In genomic region chr14:92539875-92540274, GRCh38 we compare ENCODE assay signal across 12 cellular contexts. TPM values are rescaled to one million over a fixed set of nuclear protein-coding genes. Genes with fewer than 3 reads are reported as not detected.
A peak's percentile ranks its signal among the peaks of the same experiment; 100 is the strongest.
DNase-seq lines count a peak whose midpoint lies in the region; ATAC-seq and TF ChIP-seq lines count a peak whose summit lies in the region.
"Had no signal": no experiment of that assay in that cellular context is flagged by ENCODE, and none has a peak within 500 bp of the region (broad histone marks: within the 10 kb centered on the region; RNA-seq: fewer than 3 reads in every experiment).

No MANE protein-coding gene starts in this region.

- no peak overlapping the region for H3K4me2 ChIP-seq in neuronal stem cell (ENCODE audit: insufficient read depth, low read length, poor library complexity, severe bottlenecking)

- no peak overlapping the region for H3K4me3 Mint-ChIP-seq in activated naive CD4-positive, alpha-beta T cell treated with anti-CD3 and anti-CD28 coated beads, Interleukin-2, amount 10 ng/mL, durations not matched to agents 7 days and 5 days
- H3K4me3 Mint-ChIP-seq: mesothelial cell of epicardium had no signal

- H3K18ac ChIP-seq in neuronal stem cell (ENCODE audit: low read length) = peak overlapping the region; percentile 62

- H2AK5ac ChIP-seq in neuronal stem cell (ENCODE audit: low read depth, low read length) = peak overlapping the region; percentile 60

- H3K27ac Mint-ChIP-seq in activated naive CD4-positive, alpha-beta T cell treated with anti-CD3 and anti-CD28 coated beads, Interleukin-2, amount 50 U/mL, for 72 hours = peak overlapping the region in 1 of 2 donors; percentile 49
- H3K27ac Mint-ChIP-seq in activated naive CD4-positive, alpha-beta T cell treated with anti-CD3 and anti-CD28 coated beads, Interleukin-2, amount 10 ng/mL, durations not matched to agents 7 days and 5 days = no peak overlapping the region

- H4K8ac ChIP-seq in neuronal stem cell (ENCODE audit: low read depth, low read length) = no peak overlapping the region

- no peak overlapping the region for H2AFZ ChIP-seq in neuronal stem cell (ENCODE audit: low read length)

- H3K27me3 ChIP-seq in neuronal stem cell (ENCODE audit: control insufficient read depth in 3 of 3, insufficient read depth in 3 of 3, low read depth in 1 of 3, low read length in 3 of 3) (no peaks in the 10 kb centered on the region), vagina (no peaks in the 10 kb centered on the region)

- no peak overlapping the region for H2BK12ac ChIP-seq in neuronal stem cell (ENCODE audit: low read length)

- no peak overlapping the region for H2BK120ac ChIP-seq in neuronal stem cell (ENCODE audit: low read depth, low read length)

- ATAC-seq in activated naive CD4-positive, alpha-beta T cell treated with anti-CD3 and anti-CD28 coated beads, Interleukin-2, amount 50 U/mL, for 72 hours = peak; percentile 39 to 88
- ATAC-seq in esophagus mucosa (peak; percentile 9), GM18517 (IDR thresholded peaks at IDR 0.05; ENCODE audit: unreplicated experiment) (no peak)

- H3K23ac ChIP-seq in neuronal stem cell (ENCODE audit: low read depth, low read length, poor library complexity) = no peak overlapping the region

- H3K4me1 ChIP-seq in neuronal stem cell (ENCODE audit: control insufficient read depth in 2 of 2, insufficient read depth in 1 of 2, low read depth in 1 of 2, low read length in 2 of 2) (peaks cover 1 to 8% of the 10 kb centered on the region in 2 donors), vagina (peaks cover 42% of the 10 kb centered on the region)

- no peaks in the 10 kb centered on the region for H3K79me1 ChIP-seq in neuronal stem cell (ENCODE audit: low read depth, low read length)

- no peak for DNase-seq in activated naive CD4-positive, alpha-beta T cell treated with anti-CD3 and anti-CD28 coated beads, Interleukin-2, amount 50 U/mL, for 72 hours (ENCODE audit: low spot score in 2 of 2)
- no peak for DNase-seq in activated naive CD4-positive, alpha-beta T cell treated with anti-CD3 and anti-CD28 coated beads, Interleukin-2, amount 10 ng/mL, durations not matched to agents 7 days and 5 days
- DNase-seq in neuronal stem cell (ENCODE audit: low spot score) = no peak
- DNase-seq in vagina (ENCODE audit: extremely low spot score in 2 of 2) = no peak
- no peak for DNase-seq in NCI-H510A (lab: John Stamatoyannopoulos, UW)
- DNase-seq in HPDE6-E6E7 (ENCODE audit: extremely low spot score) = no peak
- DNase-seq: effector memory CD4-positive, alpha-beta T cell; MM.1S; RPMI8226 had no signal

- H3K4me3 ChIP-seq in neuronal stem cell (ENCODE audit: low read length in 2 of 2) (no peak overlapping the region), vagina (no peak overlapping the region)

- peak overlapping the region; percentile 6 for H3K9ac ChIP-seq in neuronal stem cell (ENCODE audit: low read depth, low read length, poor library complexity)

- intact Hi-C loops in vagina (cut with DNase I) = no loop called here

- no peaks in the 10 kb centered on the region for H3K36me3 ChIP-seq in neuronal stem cell (replicated peaks in 1 of 2; ENCODE audit: control insufficient read depth in 2 of 2, insufficient read depth in 2 of 2, low read length in 2 of 2)
- H3K36me3 ChIP-seq in vagina = no peaks in the 10 kb centered on the region

- peaks cover 3% of the 10 kb centered on the region for H3K27me3 Mint-ChIP-seq in activated naive CD4-positive, alpha-beta T cell treated with anti-CD3 and anti-CD28 coated beads, Interleukin-2, amount 10 ng/mL, durations not matched to agents 7 days and 5 days

- TF ChIP-seq CTCF in vagina (IDR thresholded peaks at IDR 0.05) = no peak

- no peak overlapping the region for H3K4ac ChIP-seq in neuronal stem cell (ENCODE audit: low read length)

- no peak overlapping the region for H4K91ac ChIP-seq in neuronal stem cell (ENCODE audit: low read depth, low read length, poor library complexity)

- H3K9me3 ChIP-seq in neuronal stem cell (replicated peaks in 1 of 2; ENCODE audit: control insufficient read depth in 2 of 2, insufficient read depth in 1 of 2, low read depth in 1 of 2, low read length in 2 of 2) (peaks cover 0 to 10% of the 10 kb centered on the region in 2 donors), vagina (no peaks in the 10 kb centered on the region)

- no CpG with 5 or more reads among the region's 12 CpGs for WGBS in neuronal stem cell (ENCODE audit: extremely low coverage in 2 of 2, insufficient read length in 2 of 2, insufficient replicate concordance in 1 of 2), 2 donors

- no peak overlapping the region for H2BK15ac ChIP-seq in neuronal stem cell (ENCODE audit: low read length)

- H2BK5ac ChIP-seq in neuronal stem cell (ENCODE audit: low read length) = peak overlapping the region; percentile 89

- H3K27ac ChIP-seq in neuronal stem cell (replicated peaks; ENCODE audit: low read length) = no peak overlapping the region
- peak overlapping the region; percentile 69 for H3K27ac ChIP-seq in vagina

- H3K14ac ChIP-seq in neuronal stem cell (ENCODE audit: low read length) = no peak overlapping the region

- no peaks in the 10 kb centered on the region for H3K36me3 Mint-ChIP-seq in activated naive CD4-positive, alpha-beta T cell treated with anti-CD3 and anti-CD28 coated beads, Interleukin-2, amount 50 U/mL, for 72 hours
- H3K36me3 Mint-ChIP-seq in activated naive CD4-positive, alpha-beta T cell treated with anti-CD3 and anti-CD28 coated beads, Interleukin-2, amount 10 ng/mL, durations not matched to agents 7 days and 5 days = no peaks in the 10 kb centered on the region
- H3K36me3 Mint-ChIP-seq: mesothelial cell of epicardium had no signal

- CTCF ChIA-PET in activated naive CD4-positive, alpha-beta T cell treated with anti-CD3 and anti-CD28 coated beads, Interleukin-2, amount 10 ng/mL, durations not matched to agents 7 days and 5 days (lab: Charles Lee) = interaction anchor here (1.0 kb wide), 1 partner anchor 174 kb away, joined by 4 read pairs; no protein-coding TSS in a partner anchor

- no peak for TF ChIP-seq POLR2A in vagina (IDR thresholded peaks at IDR 0.05)

- no peaks in the 10 kb centered on the region for H3K9me3 Mint-ChIP-seq in activated naive CD4-positive, alpha-beta T cell treated with anti-CD3 and anti-CD28 coated beads, Interleukin-2, amount 50 U/mL, for 72 hours
- H3K9me3 Mint-ChIP-seq in activated naive CD4-positive, alpha-beta T cell treated with anti-CD3 and anti-CD28 coated beads, Interleukin-2, amount 10 ng/mL, durations not matched to agents 7 days and 5 days = no peaks in the 10 kb centered on the region

- peaks cover 59% of the 10 kb centered on the region for H3K4me1 Mint-ChIP-seq in activated naive CD4-positive, alpha-beta T cell treated with anti-CD3 and anti-CD28 coated beads, Interleukin-2, amount 10 ng/mL, durations not matched to agents 7 days and 5 days

RNA-seq across cellular contexts. Expression of gene RIN3, which starts 26.3 kb away (rescaled TPM):
- 10 to 100 TPM; 21.1 to 27.9 TPM for total RNA-seq in activated naive CD4-positive, alpha-beta T cell treated with anti-CD3 and anti-CD28 coated beads, Interleukin-2, amount 50 U/mL, for 72 hours
- total RNA-seq in esophagus mucosa (5.4 TPM), vagina (22.6 TPM)
- polyA plus RNA-seq in neuronal stem cell (2013, experiment 1 of 2) = 1.3 TPM
- 1.6 TPM for polyA plus RNA-seq in neuronal stem cell (2013, experiment 2 of 2)
